19 cellular contexts compared by ENCODE assay signal in genomic region chr12:67640863-67641262, GRCh38. TPM values are rescaled to one million over a fixed set of nuclear protein-coding genes. Genes with fewer than 3 reads are reported as not detected.
DNase-seq lines count a peak whose midpoint lies in the region; ATAC-seq lines count a peak whose summit lies in the region.
"Had no signal": no experiment of that assay in that cellular context is flagged by ENCODE, and none has a peak within 500 bp of the region (broad histone marks: within the 10 kb centered on the region; RNA-seq: fewer than 3 reads in every experiment).

No MANE protein-coding gene starts in this region.

- no peaks in the 10 kb centered on the region for H3K27me3 Mint-ChIP-seq in activated CD4-positive, alpha-beta T cell treated with anti-CD3 and anti-CD28 coated beads for 36 hours
- peaks cover 4% of the 10 kb centered on the region for H3K27me3 Mint-ChIP-seq in activated CD4-positive, alpha-beta T cell treated with anti-CD3 and anti-CD28 coated beads, Interleukin-2, amount 10 ng/mL, durations not matched to agents 7 days and 5 days
- no peaks in the 10 kb centered on the region for H3K27me3 Mint-ChIP-seq in activated naive CD8-positive, alpha-beta T cell treated with anti-CD3 and anti-CD28 coated beads, Interleukin-2, amount 50 U/mL, for 24 hours
- H3K27me3 Mint-ChIP-seq in T-helper 17 cell: no peaks in the 10 kb centered on the region
- H3K27me3 Mint-ChIP-seq: CD8-positive, alpha-beta memory T cell had no signal

- POLR2A ChIA-PET in activated CD4-positive, alpha-beta T cell treated with anti-CD3 and anti-CD28 coated beads for 36 hours (lab: Charles Lee): no interaction called here
- POLR2A ChIA-PET in activated CD4-positive, alpha-beta T cell treated with anti-CD3 and anti-CD28 coated beads, Interleukin-2, amount 10 ng/mL, durations not matched to agents 7 days and 5 days (lab: Charles Lee): no interaction called here

- H3K4me3 Mint-ChIP-seq in activated CD4-positive, alpha-beta T cell treated with anti-CD3 and anti-CD28 coated beads for 36 hours: no peak overlapping the region
- no peak overlapping the region for H3K4me3 Mint-ChIP-seq in activated CD4-positive, alpha-beta T cell treated with anti-CD3 and anti-CD28 coated beads, Interleukin-2, amount 10 ng/mL, durations not matched to agents 7 days and 5 days
- no peak overlapping the region for H3K4me3 Mint-ChIP-seq in activated naive CD8-positive, alpha-beta T cell treated with anti-CD3 and anti-CD28 coated beads, Interleukin-2, amount 50 U/mL, for 24 hours
- H3K4me3 Mint-ChIP-seq in T-helper 17 cell: no peak overlapping the region

- no peak for DNase-seq in activated CD4-positive, alpha-beta T cell treated with anti-CD3 and anti-CD28 coated beads for 36 hours
- no peak for DNase-seq in activated CD4-positive, alpha-beta T cell treated with anti-CD3 and anti-CD28 coated beads, Interleukin-2, amount 10 ng/mL, durations not matched to agents 7 days and 5 days
- DNase-seq in AG08395 (ENCODE audit: low spot score): peak; percentile 26
- no peak for DNase-seq in activated naive CD8-positive, alpha-beta T cell treated with anti-CD3 and anti-CD28 coated beads, Interleukin-2, amount 50 U/mL, for 24 hours
- no peak for DNase-seq in left lobe of liver (ENCODE audit: low spot score)
- no peak for DNase-seq in T-helper 17 cell
- DNase-seq in DMS79 treated with DMSO at 0.1 percent for 48 hours (lab: John Stamatoyannopoulos, UW): no peak
- DNase-seq: CD8-positive, alpha-beta memory T cell; DMS53; IMR-90; NCI-H1417; NCI-H187; NCI-H2107; NCI-H510A treated with DMSO at 0.1 percent for 48 hours; NCI-H774; PC-3 had no signal

- H3K4me1 Mint-ChIP-seq in activated CD4-positive, alpha-beta T cell treated with anti-CD3 and anti-CD28 coated beads for 36 hours: peaks cover 10% of the 10 kb centered on the region
- no peaks in the 10 kb centered on the region for H3K4me1 Mint-ChIP-seq in activated CD4-positive, alpha-beta T cell treated with anti-CD3 and anti-CD28 coated beads, Interleukin-2, amount 10 ng/mL, durations not matched to agents 7 days and 5 days
- peaks cover 24% of the 10 kb centered on the region for H3K4me1 Mint-ChIP-seq in activated naive CD8-positive, alpha-beta T cell treated with anti-CD3 and anti-CD28 coated beads, Interleukin-2, amount 50 U/mL, for 24 hours
- H3K4me1 Mint-ChIP-seq in T-helper 17 cell: peaks cover 20% of the 10 kb centered on the region

- peak; percentile 72 for ATAC-seq in activated CD4-positive, alpha-beta T cell treated with anti-CD3 and anti-CD28 coated beads for 36 hours
- ATAC-seq in activated naive CD8-positive, alpha-beta T cell treated with anti-CD3 and anti-CD28 coated beads, Interleukin-2, amount 50 U/mL, for 24 hours: peak; percentile 83
- ATAC-seq in left lobe of liver (peak; percentile 45), T-helper 17 cell (no peak), HG02678 (IDR thresholded peaks at IDR 0.05; ENCODE audit: unreplicated experiment) (no peak)
- ATAC-seq: PC-3 had no signal

- H3K9me3 Mint-ChIP-seq in activated CD4-positive, alpha-beta T cell treated with anti-CD3 and anti-CD28 coated beads for 36 hours (ENCODE audit: low read depth): no peaks in the 10 kb centered on the region
- peaks cover 6% of the 10 kb centered on the region for H3K9me3 Mint-ChIP-seq in activated CD4-positive, alpha-beta T cell treated with anti-CD3 and anti-CD28 coated beads, Interleukin-2, amount 10 ng/mL, durations not matched to agents 7 days and 5 days
- no peaks in the 10 kb centered on the region for H3K9me3 Mint-ChIP-seq in activated naive CD8-positive, alpha-beta T cell treated with anti-CD3 and anti-CD28 coated beads, Interleukin-2, amount 50 U/mL, for 24 hours
- H3K9me3 Mint-ChIP-seq: CD8-positive, alpha-beta memory T cell had no signal

- no peaks in the 10 kb centered on the region for H3K9me3 ChIP-seq in T-helper 17 cell (ENCODE audit: control insufficient read depth, low read length, poor library complexity, severe bottlenecking)
- H3K9me3 ChIP-seq: BLaER1 treated with 17β-estradiol and CSF1 and Interleukin-3, amounts not matched to agents 10 nM and 100 nM; HAP-1 had no signal

- no peaks in the 10 kb centered on the region for H3K36me3 Mint-ChIP-seq in activated CD4-positive, alpha-beta T cell treated with anti-CD3 and anti-CD28 coated beads for 36 hours (ENCODE audit: low read depth)
- peaks cover 4% of the 10 kb centered on the region for H3K36me3 Mint-ChIP-seq in activated CD4-positive, alpha-beta T cell treated with anti-CD3 and anti-CD28 coated beads, Interleukin-2, amount 10 ng/mL, durations not matched to agents 7 days and 5 days (ENCODE audit: low read depth)
- no peaks in the 10 kb centered on the region for H3K36me3 Mint-ChIP-seq in activated naive CD8-positive, alpha-beta T cell treated with anti-CD3 and anti-CD28 coated beads, Interleukin-2, amount 50 U/mL, for 24 hours (ENCODE audit: low read depth)
- no peaks in the 10 kb centered on the region for H3K36me3 Mint-ChIP-seq in T-helper 17 cell (ENCODE audit: low read depth)

- CTCF ChIA-PET in activated CD4-positive, alpha-beta T cell treated with anti-CD3 and anti-CD28 coated beads for 36 hours (lab: Charles Lee): no interaction called here
- CTCF ChIA-PET in activated CD4-positive, alpha-beta T cell treated with anti-CD3 and anti-CD28 coated beads, Interleukin-2, amount 10 ng/mL, durations not matched to agents 7 days and 5 days (lab: Charles Lee): interaction anchor here (1.0 kb wide), 1 partner anchor 62 kb away, joined by 3 read pairs; no protein-coding TSS in a partner anchor

- H3K27ac Mint-ChIP-seq in activated CD4-positive, alpha-beta T cell treated with anti-CD3 and anti-CD28 coated beads for 36 hours: no peak overlapping the region
- H3K27ac Mint-ChIP-seq in activated CD4-positive, alpha-beta T cell treated with anti-CD3 and anti-CD28 coated beads, Interleukin-2, amount 10 ng/mL, durations not matched to agents 7 days and 5 days: no peak overlapping the region
- H3K27ac Mint-ChIP-seq in activated naive CD8-positive, alpha-beta T cell treated with anti-CD3 and anti-CD28 coated beads, Interleukin-2, amount 50 U/mL, for 24 hours: peak overlapping the region; percentile 53
- H3K27ac Mint-ChIP-seq in T-helper 17 cell: no peak overlapping the region

- intact Hi-C loops in activated CD4-positive, alpha-beta T cell treated with anti-CD3 and anti-CD28 coated beads for 36 hours (cut with DNase I, micrococcal nuclease): no loop called here

RNA-seq across cellular contexts. Expression of gene DYRK2, which starts 7.7 kb away (rescaled TPM):
- 10 to 100 TPM; 19.2 to 21.5 TPM for total RNA-seq in activated CD4-positive, alpha-beta T cell treated with anti-CD3 and anti-CD28 coated beads for 36 hours
- 10 to 100 TPM; 66.4 to 69.8 TPM for total RNA-seq in activated CD4-positive, alpha-beta T cell treated with anti-CD3 and anti-CD28 coated beads, Interleukin-2, amount 10 ng/mL, durations not matched to agents 7 days and 5 days
- total RNA-seq in left lobe of liver (10.7 TPM), T-helper 17 cell (10 to 100 TPM; 85.6 to 88.9 TPM)

Comparison
In these comparisons a context has a peak if more than half of its experiments do, and no peak if none do; other contexts are left out.
1. ATAC-seq: peak in activated CD4-positive, alpha-beta T cell treated with anti-CD3 and anti-CD28 coated beads for 36 hours (single experiment), activated naive CD8-positive, alpha-beta T cell treated with anti-CD3 and anti-CD28 coated beads, Interleukin-2, amount 50 U/mL, for 24 hours (single experiment) and left lobe of liver (single experiment); none in T-helper 17 cell (single experiment) and HG02678 (single experiment).